Comparison of ENCODE assay signal across 13 cellular contexts in genomic region chr18:27901424-27902226, GRCh38.
"Had no signal": no experiment of that assay in that cellular context is flagged by ENCODE, and none has a peak within 500 bp of the region (broad histone marks: within the 10 kb centered on the region; RNA-seq: fewer than 3 reads in every experiment).

No MANE protein-coding gene starts in this region.

- H3K36me3 ChIP-seq: esophagus squamous epithelium, lower lobe of right lung had no signal

- DNase-seq: activated CD4-positive, alpha-beta T cell treated with anti-CD3 and anti-CD28 coated beads, Interleukin-2, amount 50 U/mL, for 48 hours; activated naive CD4-positive, alpha-beta T cell; activated naive CD8-positive, alpha-beta T cell treated with anti-CD3 and anti-CD28 coated beads for 36 hours; amygdala; body of pancreas; effector memory CD8-positive, alpha-beta T cell; esophagus squamous epithelium; islet precursor cell; lower lobe of right lung; natural killer cell; nucleus accumbens; stimulated activated naive B cell treated with anti-CD40 and anti-IgM and Interleukin-4, amounts not matched to agents 10 μg/mL and 1 μg/mL and 100 μg/mL, for 72 hours had no signal

- H3K4me1 ChIP-seq: body of pancreas, esophagus squamous epithelium, lower lobe of right lung had no signal

- FAIRE-seq: TTC549 had no signal

- H3K9me3 ChIP-seq: body of pancreas, lower lobe of right lung had no signal

- H3K27me3 ChIP-seq: body of pancreas, esophagus squamous epithelium had no signal

- H3K27ac ChIP-seq: body of pancreas, esophagus squamous epithelium, lower lobe of right lung had no signal

- H3K4me3 ChIP-seq: body of pancreas, esophagus squamous epithelium, lower lobe of right lung had no signal
